In genomic region chr6:157912326-157912725, GRCh38 we compare ENCODE assay signal across 11 cellular contexts.
A peak's percentile ranks its signal among the peaks of the same experiment; 100 is the strongest.
DNase-seq lines count a peak whose midpoint lies in the region; ATAC-seq and TF ChIP-seq lines count a peak whose summit lies in the region.
"Had no signal": no experiment of that assay in that cellular context is flagged by ENCODE, and none has a peak within 500 bp of the region (broad histone marks: within the 10 kb centered on the region; RNA-seq: fewer than 3 reads in every experiment).

No MANE protein-coding gene starts in this region.

- H3K4me3 ChIP-seq in HFF-Myc (replicated peaks; ENCODE audit: low read depth, low read length): no peak overlapping the region
- no peak overlapping the region for H3K4me3 ChIP-seq in ascending aorta
- H3K4me3 ChIP-seq: pancreas had no signal

- H3K4me1 ChIP-seq in ascending aorta: peaks cover 0 to 13% of the 10 kb centered on the region in 2 donors
- H3K4me1 ChIP-seq: pancreas had no signal

- TF ChIP-seq CTCF in HFF-Myc (IDR thresholded peaks at IDR 0.05; ENCODE audit: low read depth, low read length, missing control alignments): no peak
- TF ChIP-seq CTCF in ascending aorta (IDR thresholded peaks at IDR 0.05): no peak

- H3K36me3 ChIP-seq in ascending aorta: peaks cover 22 to 50% of the 10 kb centered on the region in 2 donors

- H3K27me3 ChIP-seq in ascending aorta: no peaks in the 10 kb centered on the region
- H3K27me3 ChIP-seq: pancreas had no signal

- H3K27ac ChIP-seq in ascending aorta (peak overlapping the region; percentile 41 to 48), substantia nigra (ENCODE audit: low read depth, low read length, poor library complexity, severe bottlenecking) (peak overlapping the region; percentile 86)
- H3K27ac ChIP-seq: HL-60, pancreas had no signal

- H3K9me3 ChIP-seq in ascending aorta: no peaks in the 10 kb centered on the region
- H3K9me3 ChIP-seq: pancreas had no signal

- DNase-seq in HFF-Myc (ENCODE audit: extremely low read depth, low read depth): peak; percentile 14
- DNase-seq in ascending aorta (ENCODE audit: low spot score in 2 of 2): no peak
- peak in 33 of 42 donors; percentile 21 to 84 (median 61) for DNase-seq in head of caudate nucleus
- DNase-seq in substantia nigra (lab: John Stamatoyannopoulos, UW): peak in 27 of 49 donors; percentile 7 to 74 (median 41)
- no peak for DNase-seq in NCI-H2227 treated with DMSO at 0.1 percent for 48 hours (lab: John Stamatoyannopoulos, UW)
- DNase-seq in SHP77 treated with DMSO at 0.1 percent for 48 hours (lab: John Stamatoyannopoulos, UW): no peak
- DNase-seq in Right ventricle myocardium superior: no peak
- DNase-seq: activated effector memory CD4-positive, alpha-beta T cell treated with anti-CD3 and anti-CD28 coated beads, Interleukin-2, amount 50 U/mL, for 16 hours; pancreas had no signal

- ATAC-seq in HG02759 (IDR thresholded peaks at IDR 0.05; ENCODE audit: unreplicated experiment) (no peak), Right ventricle myocardium superior (ENCODE audit: poor library complexity) (no peak)

- intact Hi-C loops in ascending aorta (cut with DNase I): no loop called here
- intact Hi-C loops in head of caudate nucleus (cut with DNase I): no loop called here
- intact Hi-C loops in Right ventricle myocardium superior (cut with DNase I): no loop called here

Comparison
In these comparisons a context has a peak if more than half of its experiments do, and no peak if none do; other contexts are left out.
1. DNase-seq: peak in HFF-Myc (single experiment), head of caudate nucleus (33 of 42) and substantia nigra (27 of 49); none in ascending aorta (0 of 2), NCI-H2227 treated with DMSO at 0.1 percent for 48 hours (single experiment), SHP77 treated with DMSO at 0.1 percent for 48 hours (single experiment) and Right ventricle myocardium superior (single experiment).